ENCODE assay signal across 19 cellular contexts in the genomic region with DNA sequence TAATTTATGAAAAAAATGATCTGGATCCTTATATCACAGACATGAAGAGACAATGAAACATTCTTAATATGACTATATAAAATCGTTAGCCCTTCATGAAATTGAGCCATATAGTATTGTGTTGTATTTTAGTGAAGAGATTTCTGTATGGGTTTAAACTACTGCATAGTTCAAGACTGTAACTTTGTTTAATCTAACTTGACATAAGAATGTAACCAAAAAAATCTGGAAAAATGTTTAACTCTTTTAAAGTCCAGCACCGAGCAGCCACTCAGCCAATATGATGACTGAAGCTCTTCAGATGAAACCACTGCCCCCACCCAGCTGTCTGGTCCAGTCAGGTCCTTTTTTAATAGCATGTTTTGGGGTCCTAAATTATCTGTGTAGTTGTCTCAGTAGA. TPM values are rescaled to one million over a fixed set of nuclear protein-coding genes. Genes with fewer than 3 reads are reported as not detected.
DNase-seq lines count a peak whose midpoint lies in the region; FAIRE-seq and TF ChIP-seq lines count a peak whose summit lies in the region.
"Had no signal": no experiment of that assay in that cellular context is flagged by ENCODE, and none has a peak within 500 bp of the region (broad histone marks: within the 10 kb centered on the region; RNA-seq: fewer than 3 reads in every experiment).

No MANE protein-coding gene starts in this region.

- H3K36me3 ChIP-seq in adipocyte (ENCODE audit: control insufficient read depth, insufficient read depth, low read length, severe bottlenecking) (no peaks in the 10 kb centered on the region), vagina (no peaks in the 10 kb centered on the region)
- H3K36me3 ChIP-seq: BE2C had no signal

- no peaks in the 10 kb centered on the region for H3K27me3 Mint-ChIP-seq in mesothelial cell of epicardium (ENCODE audit: low read depth)
- peaks cover 9% of the 10 kb centered on the region for H3K27me3 Mint-ChIP-seq in HFFc6 (ENCODE audit: insufficient read depth)
- peaks cover 2% of the 10 kb centered on the region for H3K27me3 Mint-ChIP-seq in activated CD4-positive, alpha-beta T cell treated with anti-CD3 and anti-CD28 coated beads, Interleukin-2, amount 10 ng/mL, durations not matched to agents 24 days and 14 days
- H3K27me3 Mint-ChIP-seq: CD4-positive, CD25-positive, alpha-beta regulatory T cell had no signal

- no peak for FAIRE-seq in urothelium cell line (lab: Jason Lieb, UNC)

- H3K4me1 Mint-ChIP-seq in mesothelial cell of epicardium (peaks cover 18% of the 10 kb centered on the region), HFFc6 (ENCODE audit: low read depth) (no peaks in the 10 kb centered on the region)
- no peaks in the 10 kb centered on the region for H3K4me1 Mint-ChIP-seq in activated CD4-positive, alpha-beta T cell treated with anti-CD3 and anti-CD28 coated beads, Interleukin-2, amount 10 ng/mL, durations not matched to agents 24 days and 14 days
- H3K4me1 Mint-ChIP-seq: CD4-positive, CD25-positive, alpha-beta regulatory T cell; CD8-positive, alpha-beta memory T cell had no signal

- intact Hi-C loops in vagina (cut with DNase I), result no loop called here
- intact Hi-C loops in activated CD4-positive, alpha-beta T cell treated with anti-CD3 and anti-CD28 coated beads, Interleukin-2, amount 10 ng/mL, durations not matched to agents 24 days and 14 days (cut with micrococcal nuclease), result no loop called here

- no peaks in the 10 kb centered on the region for H3K9me3 ChIP-seq in adipocyte (ENCODE audit: control insufficient read depth, low read length)
- no peaks in the 10 kb centered on the region for H3K9me3 ChIP-seq in vagina
- H3K9me3 ChIP-seq: BE2C had no signal

- DNase-seq in HCEC 1CT (peak; percentile 9), adipocyte (ENCODE audit: low read depth) (peak; percentile 54), mesothelial cell of epicardium (ENCODE audit: low spot score in 2 of 2, unreplicated experiment in 2 of 2) (no peak), vagina (ENCODE audit: extremely low spot score in 2 of 2) (no peak), HFFc6 (no peak), urothelium cell line (ENCODE audit: low spot score) (no peak)
- no peak for DNase-seq in activated CD4-positive, alpha-beta T cell treated with anti-CD3 and anti-CD28 coated beads, Interleukin-2, amount 10 ng/mL, durations not matched to agents 24 days and 14 days
- DNase-seq: BE2C; C1 segment of cervical spinal cord; CD4-positive, CD25-positive, alpha-beta regulatory T cell; CD8-positive, alpha-beta memory T cell; COR-L47; DMS 273 treated with DMSO at 0.1 percent for 48 hours; GF-D8; GOT3; H7 had no signal

- peak overlapping the region; percentile 72 for H3K27ac Mint-ChIP-seq in mesothelial cell of epicardium
- H3K27ac Mint-ChIP-seq in HFFc6, result no peak overlapping the region
- H3K27ac Mint-ChIP-seq in activated CD4-positive, alpha-beta T cell treated with anti-CD3 and anti-CD28 coated beads, Interleukin-2, amount 10 ng/mL, durations not matched to agents 24 days and 14 days, result no peak overlapping the region
- H3K27ac Mint-ChIP-seq: CD4-positive, CD25-positive, alpha-beta regulatory T cell; CD8-positive, alpha-beta memory T cell had no signal

- H3K9ac ChIP-seq in adipocyte (ENCODE audit: low read length), result no peak overlapping the region

- H3K9me3 Mint-ChIP-seq in mesothelial cell of epicardium (peaks cover 26% of the 10 kb centered on the region), HFFc6 (0 out of 2 replicates have a peak, but pooled peaks cover 3% of the 10 kb centered on the region)
- H3K9me3 Mint-ChIP-seq in activated CD4-positive, alpha-beta T cell treated with anti-CD3 and anti-CD28 coated beads, Interleukin-2, amount 10 ng/mL, durations not matched to agents 24 days and 14 days, result no peaks in the 10 kb centered on the region
- H3K9me3 Mint-ChIP-seq: CD8-positive, alpha-beta memory T cell had no signal

- TF ChIP-seq CTCF in mesothelial cell of epicardium (IDR thresholded peaks at IDR 0.05; ENCODE audit: unreplicated experiment) (no peak), vagina (IDR thresholded peaks at IDR 0.05) (no peak), HFFc6 (IDR thresholded peaks at IDR 0.05) (no peak)

- H3K27me3 ChIP-seq in adipocyte (replicated peaks; ENCODE audit: control insufficient read depth, insufficient read depth, low read length) (no peaks in the 10 kb centered on the region), vagina (no peaks in the 10 kb centered on the region)
- H3K27me3 ChIP-seq: BE2C had no signal

- H3K4me3 ChIP-seq in adipocyte (ENCODE audit: low read length) (no peak overlapping the region), vagina (peak overlapping the region; percentile 5 to 8)

- no peaks in the 10 kb centered on the region for H3K4me1 ChIP-seq in adipocyte (ENCODE audit: control insufficient read depth, insufficient read depth, low read length)
- H3K4me1 ChIP-seq in vagina, result no peaks in the 10 kb centered on the region
- H3K4me1 ChIP-seq: BE2C had no signal

- H3K27ac ChIP-seq in vagina, result no peak overlapping the region

- no peak for TF ChIP-seq POLR2A in vagina (IDR thresholded peaks at IDR 0.05)

- H3K4me3 Mint-ChIP-seq in mesothelial cell of epicardium, result no peak overlapping the region
- H3K4me3 Mint-ChIP-seq in HFFc6, result no peak overlapping the region
- no peak overlapping the region for H3K4me3 Mint-ChIP-seq in activated CD4-positive, alpha-beta T cell treated with anti-CD3 and anti-CD28 coated beads, Interleukin-2, amount 10 ng/mL, durations not matched to agents 24 days and 14 days
- H3K4me3 Mint-ChIP-seq: CD4-positive, CD25-positive, alpha-beta regulatory T cell; CD8-positive, alpha-beta memory T cell had no signal

- peaks cover 30% of the 10 kb centered on the region for H3K36me3 Mint-ChIP-seq in mesothelial cell of epicardium
- H3K36me3 Mint-ChIP-seq in HFFc6 (ENCODE audit: low read depth), result no peaks in the 10 kb centered on the region
- no peaks in the 10 kb centered on the region for H3K36me3 Mint-ChIP-seq in activated CD4-positive, alpha-beta T cell treated with anti-CD3 and anti-CD28 coated beads, Interleukin-2, amount 10 ng/mL, durations not matched to agents 24 days and 14 days (ENCODE audit: low read depth)
- H3K36me3 Mint-ChIP-seq: CD4-positive, CD25-positive, alpha-beta regulatory T cell; CD8-positive, alpha-beta memory T cell had no signal

RNA-seq across cellular contexts. Expression of a gene that starts 4.9 kb away (rescaled TPM):
- 0.86 to 1.2 TPM (median 0.91 TPM) in 3 replicates for total RNA-seq in mesothelial cell of epicardium
- total RNA-seq in vagina, result not detected
- not detected for total RNA-seq in HFFc6 (2021; fragmentation: NEBNext Ultra II Directional; extraction: Animal tissue kit (Norgen Biotek cat#: 25700))
- not detected in 2 replicates for total RNA-seq in activated CD4-positive, alpha-beta T cell treated with anti-CD3 and anti-CD28 coated beads, Interleukin-2, amount 10 ng/mL, durations not matched to agents 24 days and 14 days
- total RNA-seq: A172; CD4-positive, CD25-positive, alpha-beta regulatory T cell; CD8-positive, alpha-beta memory T cell; Daoy; HT-29 had no signal

Comparison
In these comparisons a context has a peak if more than half of its experiments do, and no peak if none do; other contexts are left out.
1. DNase-seq: peak in HCEC 1CT (single experiment) and adipocyte (single experiment); none in mesothelial cell of epicardium (0 of 2), vagina (0 of 2), HFFc6 (single experiment), urothelium cell line (single experiment) and activated CD4-positive, alpha-beta T cell treated with anti-CD3 and anti-CD28 coated beads, Interleukin-2, amount 10 ng/mL, durations not matched to agents 24 days and 14 days (single experiment).